ENCODE assay signal across 15 cellular contexts in genomic region chr3:184780981-184781515, GRCh38.
"Had no signal": no experiment of that assay in that cellular context is flagged by ENCODE, and none has a peak within 500 bp of the region (broad histone marks: within the 10 kb centered on the region; RNA-seq: fewer than 3 reads in every experiment).

No MANE protein-coding gene starts in this region.

- DNase-seq: activated CD4-positive, alpha-beta T cell treated with anti-CD3 and anti-CD28 coated beads, Interleukin-2, amount 10 ng/mL, durations not matched to agents 7 days and 5 days; activated CD8-positive, alpha-beta T cell treated with anti-CD3 and anti-CD28 coated beads, Interleukin-2, amount 10 ng/mL, durations not matched to agents 7 days and 5 days; activated naive CD4-positive, alpha-beta T cell treated with anti-CD3 and anti-CD28 coated beads for 36 hours; activated T-cell treated with anti-CD3 and anti-CD28 coated beads, Interleukin-2, amount 50 U/mL, for 24 hours; cortex of kidney; heart left ventricle; left lung; midbrain; occipital lobe; right cardiac atrium; stimulated activated CD4-positive, alpha-beta T cell treated with anti-CD3 and anti-CD28 coated beads, Interleukin-15, amount 100 ng/mL, for 24 hours; stimulated activated CD4-positive, alpha-beta T cell treated with anti-CD3 and anti-CD28 coated beads, Interleukin-2, amount 100 ng/mL, for 48 hours; stimulated activated naive CD8-positive, alpha-beta T cell treated with anti-CD3 and anti-CD28 coated beads, Interleukin-15, amount 100 ng/mL, for 72 hours had no signal

- H3K4me3 ChIP-seq: gastroesophageal sphincter, heart left ventricle, left lung, prostate gland had no signal

- H3K9me3 ChIP-seq: gastroesophageal sphincter, heart left ventricle, left lung, prostate gland had no signal

- H3K4me1 ChIP-seq: prostate gland had no signal

- H3K36me3 ChIP-seq: gastroesophageal sphincter, heart left ventricle, left lung, prostate gland had no signal

- H3K27ac ChIP-seq: gastroesophageal sphincter, heart left ventricle, left lung, prostate gland had no signal
